Comparison of ENCODE assay signal across 8 cellular contexts in genomic region chr6:41780623-41781301, GRCh38. TPM values are rescaled to one million over a fixed set of nuclear protein-coding genes. Genes with fewer than 3 reads are reported as not detected.
DNase-seq lines count a peak whose midpoint lies in the region; ATAC-seq and TF ChIP-seq lines count a peak whose summit lies in the region.

TSS of gene PRICKLE4 (plus strand) at chr6:41780782. CDS start at chr6:41783474, 2,692 bp downstream.

- H3K36me3 ChIP-seq in esophagus (ENCODE audit: control insufficient read depth in 2 of 2, insufficient read depth in 2 of 2, low read length in 1 of 2), result no peaks in the 10 kb centered on the region

- ATAC-seq in T-cell (replicated peaks in 1 of 4), result no peak
- peak in 1 of 2 donors; percentile 2 for ATAC-seq in naive B cell (ENCODE audit: low read depth in 2 of 2)
- no peak for ATAC-seq in GM19023 (IDR thresholded peaks at IDR 0.05; ENCODE audit: unreplicated experiment)
- no peak for ATAC-seq in GM21381 (IDR thresholded peaks at IDR 0.05; ENCODE audit: unreplicated experiment)

- no peaks in the 10 kb centered on the region for H3K27me3 ChIP-seq in esophagus (ENCODE audit: control insufficient read depth in 1 of 2, insufficient read depth in 2 of 2, low read length in 2 of 2)

- H3K27ac Mint-ChIP-seq in T-cell, result peak within 1 kb of the TSS in 1 of 2 donors; percentile 34
- peak within 1 kb of the TSS in 4 of 6 donors; percentile 74 to 83 (median 76) for H3K27ac Mint-ChIP-seq in naive B cell

- H3K9me3 ChIP-seq in esophagus (ENCODE audit: control insufficient read depth in 2 of 2, insufficient read depth in 1 of 2, low read depth in 1 of 2, low read length in 1 of 2), result no peaks in the 10 kb centered on the region

- H3K36me3 Mint-ChIP-seq in T-cell (no peaks in the 10 kb centered on the region), naive B cell (no peaks in the 10 kb centered on the region)

- in situ Hi-C loops in ACHN (cut with HindIII; ENCODE audit: low pct_ligation_motif_present, low pct_unique_long_range_greater_than_20kb, low sequenced_read_pairs), result no loop called here

- H3K9me3 Mint-ChIP-seq in T-cell, result no peaks in the 10 kb centered on the region
- H3K9me3 Mint-ChIP-seq in naive B cell, result no peaks in the 10 kb centered on the region

- CTCF ChIA-PET in T-cell (lab: Charles Lee), result interaction anchor here in 1 of 2 donors (0.9 to 1.7 kb wide), 2 partner anchors 141 to 434 kb away, joined by 3 to 6 read pairs; partner anchors contain the start of genes BYSL and MED20

- H3K4me1 Mint-ChIP-seq in T-cell, result peaks cover 14 to 30% (median 16%) of the 10 kb centered on the region in 3 donors
- H3K4me1 Mint-ChIP-seq in naive B cell, result peaks cover 30 to 40% (median 31%) of the 10 kb centered on the region in 3 donors

- peaks cover 5% of the 10 kb centered on the region in 2 donors for H3K27me3 Mint-ChIP-seq in T-cell
- H3K27me3 Mint-ChIP-seq in naive B cell, result no peaks in the 10 kb centered on the region

- 1 to 2% methylated on average over 31 to 36 of the region's 36 CpGs for WGBS in esophagus, 2 donors

- no peak for TF ChIP-seq CTCF in GM20000 (IDR thresholded peaks at IDR 0.05; ENCODE audit: extremely low read depth, missing control alignments)

- peak; percentile 50 for DNase-seq in ACHN
- DNase-seq in GM20000 (ENCODE audit: low spot score), result peak; percentile 39
- no peak for DNase-seq in T-cell
- no peak for DNase-seq in naive B cell
- no peak for DNase-seq in GF-D8 (lab: John Stamatoyannopoulos, UW)

- peak within 1 kb of the TSS; percentile 80 to 86 (median 82) for H3K4me3 Mint-ChIP-seq in T-cell
- peak within 1 kb of the TSS; percentile 88 to 95 (median 93) for H3K4me3 Mint-ChIP-seq in naive B cell

- peak within 1 kb of the TSS; percentile 52 to 68 for H3K4me3 ChIP-seq in esophagus (ENCODE audit: low read depth in 1 of 2, low read length in 2 of 2)

- POLR2A ChIA-PET in T-cell (lab: Charles Lee), result no interaction called here

- H3K27ac ChIP-seq in esophagus (ENCODE audit: low read depth in 2 of 2, low read length in 1 of 2), result peak within 1 kb of the TSS; percentile 88 to 89

- H3K4me1 ChIP-seq in esophagus (ENCODE audit: control insufficient read depth in 2 of 2, insufficient read depth in 2 of 2, low read length in 1 of 2), result peaks cover 0 to 16% of the 10 kb centered on the region in 2 donors

RNA-seq across cellular contexts. Expression of gene PRICKLE4, which starts in this region (rescaled TPM):
- total RNA-seq in T-cell, result under 1 TPM in 2 of 5 donors, not detected in 3; 0.44 to 0.60 TPM
- polyA plus RNA-seq in esophagus (1 to 10 TPM; 7.3 to 8.9 TPM), naive B cell (ENCODE audit: low read depth in 6 of 6) (not detected)

Comparison
In these comparisons a context has a peak if more than half of its experiments do, and no peak if none do; other contexts are left out.
1. RNA of gene PRICKLE4 (polyA plus RNA-seq): 7.3 to 8.9 TPM in esophagus; not detected in naive B cell; every median in the first group is over 4 times any median in the second.
2. DNase-seq: peak in ACHN (single experiment) and GM20000 (single experiment); none in T-cell (0 of 34), naive B cell (single experiment) and GF-D8 (single experiment).